11 cellular contexts compared by ENCODE assay signal in the genomic region with DNA sequence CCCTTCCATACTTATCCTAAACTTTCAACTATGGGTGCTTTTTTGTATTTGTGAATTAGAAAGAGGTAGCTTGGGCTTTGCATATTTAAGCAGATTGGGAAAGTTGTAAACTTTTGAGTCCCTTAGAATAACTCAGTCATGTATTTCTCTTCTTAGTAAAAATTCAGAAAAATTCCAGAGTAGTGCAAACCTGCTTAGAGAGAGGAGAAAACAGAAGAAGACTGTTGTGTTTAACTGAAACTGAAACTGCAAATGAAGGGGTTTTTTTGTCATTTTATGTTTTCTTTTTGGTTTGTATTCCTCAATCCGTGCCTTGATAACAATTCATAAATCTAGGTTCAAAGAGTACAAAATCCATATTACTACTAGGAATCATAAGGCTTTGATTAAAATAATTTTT. TPM values are rescaled to one million over a fixed set of nuclear protein-coding genes. Genes with fewer than 3 reads are reported as not detected.
DNase-seq lines count a peak whose midpoint lies in the region; ATAC-seq and TF ChIP-seq lines count a peak whose summit lies in the region.
"Had no signal": no experiment of that assay in that cellular context is flagged by ENCODE, and none has a peak within 500 bp of the region (broad histone marks: within the 10 kb centered on the region; RNA-seq: fewer than 3 reads in every experiment).

No MANE protein-coding gene starts in this region.

- H3K18ac ChIP-seq in trophoblast cell (ENCODE audit: low read length), result no peak overlapping the region

- no peak overlapping the region for H3K23ac ChIP-seq in trophoblast cell (ENCODE audit: low read length)

- H3K4ac ChIP-seq in trophoblast cell (ENCODE audit: low read depth, low read length), result no peak overlapping the region

- no peaks in the 10 kb centered on the region for H3K9me3 Mint-ChIP-seq in activated CD4-positive, alpha-beta T cell treated with anti-CD3 and anti-CD28 coated beads, Interleukin-2, amount 10 ng/mL, durations not matched to agents 24 days and 14 days
- no peaks in the 10 kb centered on the region for H3K9me3 Mint-ChIP-seq in mesothelial cell of epicardium
- H3K9me3 Mint-ChIP-seq: central memory CD8-positive, alpha-beta T cell had no signal

- H3K4me1 ChIP-seq in trophoblast cell (ENCODE audit: control insufficient read depth in 1 of 2, insufficient read depth in 2 of 2, low read length in 2 of 2), result peaks cover 0 to 5% of the 10 kb centered on the region in 2 experiments

- H4K8ac ChIP-seq in trophoblast cell (ENCODE audit: low read depth, low read length), result no peak overlapping the region

- H3K14ac ChIP-seq in trophoblast cell (ENCODE audit: low read length), result no peak overlapping the region

- peak; percentile 57 for ATAC-seq in GM21576 (IDR thresholded peaks at IDR 0.05; ENCODE audit: unreplicated experiment)
- ATAC-seq: gastrocnemius medialis had no signal

- no peak overlapping the region for H3K9ac ChIP-seq in trophoblast cell (ENCODE audit: low read length)

- intact Hi-C loops in activated CD4-positive, alpha-beta T cell treated with anti-CD3 and anti-CD28 coated beads, Interleukin-2, amount 10 ng/mL, durations not matched to agents 24 days and 14 days (cut with micrococcal nuclease), result no loop called here

- H3K27ac Mint-ChIP-seq in activated CD4-positive, alpha-beta T cell treated with anti-CD3 and anti-CD28 coated beads, Interleukin-2, amount 10 ng/mL, durations not matched to agents 24 days and 14 days, result peak overlapping the region; percentile 80
- H3K27ac Mint-ChIP-seq in mesothelial cell of epicardium, result no peak overlapping the region

- peak overlapping the region; percentile 72 for H3K4me3 Mint-ChIP-seq in activated CD4-positive, alpha-beta T cell treated with anti-CD3 and anti-CD28 coated beads, Interleukin-2, amount 10 ng/mL, durations not matched to agents 24 days and 14 days
- no peak overlapping the region for H3K4me3 Mint-ChIP-seq in mesothelial cell of epicardium
- H3K4me3 Mint-ChIP-seq: central memory CD8-positive, alpha-beta T cell had no signal

- no peak overlapping the region for H2BK120ac ChIP-seq in trophoblast cell (ENCODE audit: insufficient read depth, low read length, poor library complexity)

- no peak overlapping the region for H2AFZ ChIP-seq in trophoblast cell (ENCODE audit: insufficient read depth, low read length, poor library complexity)

- H2BK12ac ChIP-seq in trophoblast cell (ENCODE audit: low read length), result no peak overlapping the region

- H3K27ac ChIP-seq in KOPT-K1 (ENCODE audit: low read depth, low read length, poor library complexity, severe bottlenecking) (peak overlapping the region; percentile 29), trophoblast cell (ENCODE audit: low read depth, low read length) (no peak overlapping the region)

- H3K9me3 ChIP-seq in KOPT-K1 (ENCODE audit: insufficient read depth, low read length, poor library complexity, severe bottlenecking) (no peaks in the 10 kb centered on the region), trophoblast cell (ENCODE audit: insufficient read depth, low read depth, low read length) (no peaks in the 10 kb centered on the region)
- H3K9me3 ChIP-seq: gastrocnemius medialis, transverse colon had no signal

- H2AK5ac ChIP-seq in trophoblast cell (ENCODE audit: low read length), result no peak overlapping the region

- no peaks in the 10 kb centered on the region for H3K27me3 Mint-ChIP-seq in activated CD4-positive, alpha-beta T cell treated with anti-CD3 and anti-CD28 coated beads, Interleukin-2, amount 10 ng/mL, durations not matched to agents 24 days and 14 days
- no peaks in the 10 kb centered on the region for H3K27me3 Mint-ChIP-seq in mesothelial cell of epicardium (ENCODE audit: low read depth)
- H3K27me3 Mint-ChIP-seq: central memory CD8-positive, alpha-beta T cell had no signal

- WGBS in trophoblast cell (ENCODE audit: extremely low coverage, insufficient coverage, insufficient read length), result no CpG with 5 or more reads among the region's 1 CpG

- TF ChIP-seq CTCF in mesothelial cell of epicardium (IDR thresholded peaks at IDR 0.05; ENCODE audit: unreplicated experiment), result no peak

- no peak overlapping the region for H3K4me2 ChIP-seq in trophoblast cell (ENCODE audit: low read length)

- no peak for DNase-seq in activated CD4-positive, alpha-beta T cell treated with anti-CD3 and anti-CD28 coated beads, Interleukin-2, amount 10 ng/mL, durations not matched to agents 24 days and 14 days
- DNase-seq in activated CD4-positive, alpha-beta T cell treated with anti-CD3 and anti-CD28 coated beads for 48 hours, result no peak
- DNase-seq in trophoblast cell, result no peak
- DNase-seq in mesothelial cell of epicardium (ENCODE audit: low spot score in 2 of 2, unreplicated experiment in 2 of 2), result no peak
- no peak for DNase-seq in H4 (ENCODE audit: low spot score)
- no peak for DNase-seq in glomerular visceral epithelial cell (ENCODE audit: extremely low spot score)
- DNase-seq: gastrocnemius medialis, transverse colon had no signal

- H3K36me3 ChIP-seq in KOPT-K1 (ENCODE audit: insufficient read depth, low read length) (no peaks in the 10 kb centered on the region), trophoblast cell (ENCODE audit: control insufficient read depth in 1 of 2, insufficient read depth in 2 of 2, low read length in 2 of 2) (no peaks in the 10 kb centered on the region)
- H3K36me3 ChIP-seq: gastrocnemius medialis, transverse colon had no signal

- H4K12ac ChIP-seq in trophoblast cell (ENCODE audit: low read depth, low read length), result no peak overlapping the region

- peak overlapping the region; percentile 4 for H2BK5ac ChIP-seq in trophoblast cell (ENCODE audit: low read depth, low read length, poor library complexity)

- H3K4me1 Mint-ChIP-seq in activated CD4-positive, alpha-beta T cell treated with anti-CD3 and anti-CD28 coated beads, Interleukin-2, amount 10 ng/mL, durations not matched to agents 24 days and 14 days, result peaks cover 35% of the 10 kb centered on the region
- H3K4me1 Mint-ChIP-seq in mesothelial cell of epicardium, result peaks cover 6% of the 10 kb centered on the region
- H3K4me1 Mint-ChIP-seq: central memory CD8-positive, alpha-beta T cell had no signal

- peaks cover 65% of the 10 kb centered on the region for H3K36me3 Mint-ChIP-seq in activated CD4-positive, alpha-beta T cell treated with anti-CD3 and anti-CD28 coated beads, Interleukin-2, amount 10 ng/mL, durations not matched to agents 24 days and 14 days (ENCODE audit: low read depth)
- H3K36me3 Mint-ChIP-seq in mesothelial cell of epicardium, result peaks cover 25% of the 10 kb centered on the region

- H4K91ac ChIP-seq in trophoblast cell (ENCODE audit: low read depth, low read length), result peak overlapping the region; percentile 18

- H3K27me3 ChIP-seq in trophoblast cell (ENCODE audit: insufficient read depth, low read length), result no peaks in the 10 kb centered on the region
- H3K27me3 ChIP-seq: gastrocnemius medialis, transverse colon had no signal

- no peak overlapping the region for H3K4me3 ChIP-seq in trophoblast cell (ENCODE audit: low read depth, low read length)
- H3K4me3 ChIP-seq: gastrocnemius medialis, transverse colon had no signal

- peaks cover 5% of the 10 kb centered on the region for H3K79me1 ChIP-seq in trophoblast cell (ENCODE audit: low read length)

- peaks cover 3% of the 10 kb centered on the region for H3K79me2 ChIP-seq in trophoblast cell (ENCODE audit: control insufficient read depth, insufficient read depth, low read length, poor library complexity)

RNA-seq across cellular contexts. Expression of gene CD200, which starts 31.3 kb away (rescaled TPM):
- total RNA-seq in activated CD4-positive, alpha-beta T cell treated with anti-CD3 and anti-CD28 coated beads, Interleukin-2, amount 10 ng/mL, durations not matched to agents 24 days and 14 days, result 144 and 151 TPM in 2 replicates
- 7.8 TPM in 2 replicates for polyA plus RNA-seq in trophoblast cell (2013)
- 25.7 to 26.6 TPM (median 25.9 TPM) in 3 replicates for total RNA-seq in mesothelial cell of epicardium
- not detected in 2 replicates for total RNA-seq in H4 (2014; rRNA removed; shearing (Covaris generic))

Comparison
In these comparisons a context has a peak if more than half of its experiments do, and no peak if none do; other contexts are left out.
1. RNA of gene CD200, which starts 31.3 kb away (total RNA-seq): 144 to 151 TPM in activated CD4-positive, alpha-beta T cell treated with anti-CD3 and anti-CD28 coated beads, Interleukin-2, amount 10 ng/mL, durations not matched to agents 24 days and 14 days and 25.7 to 26.6 TPM in mesothelial cell of epicardium; not detected in H4; every median in the first group is over 10 times any median in the second.